Comparison of ENCODE assay signal across 8 cellular contexts in genomic region chr20:44966030-44966961, GRCh38. TPM values are rescaled to one million over a fixed set of nuclear protein-coding genes. Genes with fewer than 3 reads are reported as not detected.
DNase-seq lines count a peak whose midpoint lies in the region; ATAC-seq and TF ChIP-seq lines count a peak whose summit lies in the region.

STK4 (plus strand) TSS chr20:44966512; CDS start chr20:44966569, 57 bp downstream.

- H3K27me3 ChIP-seq in SK-N-SH (ENCODE audit: insufficient read depth) (no peaks in the 10 kb centered on the region), osteoblast (ENCODE audit: insufficient read depth, low read length) (no peaks in the 10 kb centered on the region), thoracic aorta (replicated peaks; ENCODE audit: insufficient read depth) (no peaks in the 10 kb centered on the region)

- H3K9me3 Mint-ChIP-seq in activated naive CD4-positive, alpha-beta T cell treated with anti-CD3 and anti-CD28 coated beads, Interleukin-2, amount 50 U/mL, for 24 hours = no peaks in the 10 kb centered on the region

- peak within 1 kb of the TSS; percentile 84 for H3K4me2 ChIP-seq in SK-N-SH
- peak within 1 kb of the TSS; percentile 96 for H3K4me2 ChIP-seq in osteoblast (ENCODE audit: insufficient read depth, low read length)

- H3F3A ChIP-seq in SK-N-SH (replicated peaks; ENCODE audit: insufficient read depth) = peaks cover 13% of the 10 kb centered on the region

- DNase-seq in GM10248 (ENCODE audit: extremely low spot score) (peak; percentile 90), NCI-H1048 (lab: John Stamatoyannopoulos, UW) (peak; percentile 87), SK-N-SH (peak; percentile 97), glomerular endothelial cell (ENCODE audit: extremely low read depth, low read depth, low spot score) (no peak), osteoblast (ENCODE audit: insufficient read length, low spot score, missing footprints) (peak; percentile 95), thoracic aorta (ENCODE audit: low spot score) (peak; percentile 62)

- CTCF ChIA-PET in GM10248 (lab: Yijun Ruan, JAX) (interaction anchor here (0.8 to 2.9 kb wide), 9 partner anchors 13 to 145 kb away, joined by 3 to 11 read pairs (median 4); no protein-coding TSS in a partner anchor), SK-N-SH (lab: Yijun Ruan, JAX) (interaction anchor here (1.0 to 1.9 kb wide), 6 partner anchors 12 to 283 kb away, joined by 3 to 6 read pairs (median 3); no protein-coding TSS in a partner anchor)

- peak within 1 kb of the TSS; percentile 84 for H3K9ac ChIP-seq in SK-N-SH

- H3K27ac Mint-ChIP-seq in activated naive CD4-positive, alpha-beta T cell treated with anti-CD3 and anti-CD28 coated beads, Interleukin-2, amount 50 U/mL, for 24 hours = peak within 1 kb of the TSS; percentile 100

- peaks cover 62% of the 10 kb centered on the region for H3K4me1 Mint-ChIP-seq in activated naive CD4-positive, alpha-beta T cell treated with anti-CD3 and anti-CD28 coated beads, Interleukin-2, amount 50 U/mL, for 24 hours

- H3K9me2 ChIP-seq in SK-N-SH = no peaks in the 10 kb centered on the region

- TF ChIP-seq CTCF in GM10248 (IDR thresholded peaks at IDR 0.05; ENCODE audit: control extremely low read depth, extremely low read depth, low read depth, missing control alignments) (peak; percentile 72), SK-N-SH (IDR thresholded peaks at IDR 0.05) (peak; percentile 61), osteoblast (IDR thresholded peaks at IDR 0.05; ENCODE audit: extremely low read depth, low read depth, low read length) (peak; percentile 40), thoracic aorta (IDR thresholded peaks at IDR 0.05) (peak; percentile 37)

- no peaks in the 10 kb centered on the region for H3K9me3 ChIP-seq in SK-N-SH
- H3K9me3 ChIP-seq in osteoblast (ENCODE audit: low read depth, low read length) = no peaks in the 10 kb centered on the region
- no peaks in the 10 kb centered on the region for H3K9me3 ChIP-seq in thoracic aorta

- no peaks in the 10 kb centered on the region for H3K27me3 Mint-ChIP-seq in activated naive CD4-positive, alpha-beta T cell treated with anti-CD3 and anti-CD28 coated beads, Interleukin-2, amount 50 U/mL, for 24 hours

- WGBS in SK-N-SH (ENCODE audit: low lambda C conversion rate) = 3% methylated on average over 46 of the region's 68 CpGs

- H3K36me3 Mint-ChIP-seq in activated naive CD4-positive, alpha-beta T cell treated with anti-CD3 and anti-CD28 coated beads, Interleukin-2, amount 50 U/mL, for 24 hours = peaks cover 22% of the 10 kb centered on the region

- H4K20me1 ChIP-seq in SK-N-SH (ENCODE audit: insufficient read depth) (peaks cover 14% of the 10 kb centered on the region; the same call in 1 of the 2 replicates), osteoblast (ENCODE audit: insufficient read depth, low read length) (peaks cover 7% of the 10 kb centered on the region)

- peak in 1 of 2 experiments; percentile 12; a peak in 1 of 4 replicates for TF ChIP-seq EP300 in SK-N-SH (IDR thresholded peaks at IDR 0.05; ENCODE audit: borderline replicate concordance in 1 of 2, low read depth in 1 of 2, low read length in 1 of 2)

- H3K27ac ChIP-seq in SK-N-SH (ENCODE audit: low read depth in 2 of 2, low read length in 1 of 2) (peak within 1 kb of the TSS; percentile 46 to 78; a peak in 3 of 4 replicates), osteoblast (ENCODE audit: low read depth, low read length) (peak within 1 kb of the TSS; percentile 83), thoracic aorta (peak within 1 kb of the TSS; percentile 78 to 79)

- H3K4me3 ChIP-seq in SK-N-SH (ENCODE audit: low read depth in 2 of 2, low read length in 1 of 2) (peak within 1 kb of the TSS; percentile 66 to 97), osteoblast (ENCODE audit: insufficient read depth, low read length) (peak within 1 kb of the TSS; percentile 93), thoracic aorta (peak within 1 kb of the TSS; percentile 92)

- no peak; the same call in 1 of the 2 replicates for TF ChIP-seq RAD21 in SK-N-SH (IDR thresholded peaks at IDR 0.05; ENCODE audit: low read length)

- H3K36me3 ChIP-seq in SK-N-SH (replicated peaks in 1 of 2; ENCODE audit: control insufficient read depth in 1 of 2, insufficient read depth in 2 of 2, low read length in 1 of 2) = peaks cover 0 to 3% of the 10 kb centered on the region in 2 experiments
- H3K36me3 ChIP-seq in osteoblast (ENCODE audit: insufficient read depth, low read length) = no peaks in the 10 kb centered on the region
- no peaks in the 10 kb centered on the region for H3K36me3 ChIP-seq in thoracic aorta

- ATAC-seq in HG02571 (IDR thresholded peaks at IDR 0.05; ENCODE audit: unreplicated experiment) (peak; percentile 66), thoracic aorta (ENCODE audit: insufficient number of reproducible peaks, low FRiP score, low read depth) (peak; percentile 95)

- peak within 1 kb of the TSS; percentile 95 for H3K4me3 Mint-ChIP-seq in activated naive CD4-positive, alpha-beta T cell treated with anti-CD3 and anti-CD28 coated beads, Interleukin-2, amount 50 U/mL, for 24 hours

- H2AFZ ChIP-seq in SK-N-SH (ENCODE audit: low read depth) (peak within 1 kb of the TSS; percentile 93), osteoblast (ENCODE audit: low read length) (peak within 1 kb of the TSS; percentile 96)

- peaks cover 25% of the 10 kb centered on the region in 2 experiments; a peak in 3 of 4 replicates for H3K4me1 ChIP-seq in SK-N-SH (ENCODE audit: control insufficient read depth in 1 of 2, insufficient read depth in 2 of 2, low read depth in 1 of 2, low read length in 1 of 2)
- peaks cover 25% of the 10 kb centered on the region for H3K4me1 ChIP-seq in osteoblast (ENCODE audit: insufficient read depth, low read length)
- peaks cover 0 to 36% of the 10 kb centered on the region in 2 donors for H3K4me1 ChIP-seq in thoracic aorta (ENCODE audit: control insufficient read depth in 1 of 2, low read depth in 2 of 2)

- H3K79me2 ChIP-seq in SK-N-SH (ENCODE audit: insufficient read depth) = peaks cover 50% of the 10 kb centered on the region
- H3K79me2 ChIP-seq in osteoblast (ENCODE audit: insufficient read depth, low read length) = peaks cover 50% of the 10 kb centered on the region

- POLR2A ChIA-PET in GM10248 (lab: Yijun Ruan, JAX) (no interaction called here), SK-N-SH (lab: Yijun Ruan, JAX) (no interaction called here)

TF ChIP-seq in SK-N-SH, 30 proteins besides CTCF, POLR2A, EP300 and RAD21 (continues in another document):
- TF ChIP-seq PBX3 (IDR thresholded peaks at IDR 0.05) = no peak
- peak; percentile 60 for TF ChIP-seq TAF1 (IDR thresholded peaks at IDR 0.05; ENCODE audit: borderline replicate concordance, low read depth, low read length)
- no peak for TF ChIP-seq EZH2phosphoT487 (IDR thresholded peaks at IDR 0.05; ENCODE audit: borderline replicate concordance, low read depth)
- TF ChIP-seq GABPA (IDR thresholded peaks at IDR 0.05; ENCODE audit: low read depth) = peak; percentile 87
- TF ChIP-seq SIN3A (IDR thresholded peaks at IDR 0.05; ENCODE audit: borderline replicate concordance, low read depth, low read length) = 0 out of 2 replicates have a peak, but pooled peaks have one; percentile 66
- TF ChIP-seq ELF1 (IDR thresholded peaks at IDR 0.05) = peak; percentile 97
- no peak for TF ChIP-seq FOXM1 (IDR thresholded peaks at IDR 0.05; ENCODE audit: low read depth)
- no peak for TF ChIP-seq FOSL2 (IDR thresholded peaks at IDR 0.05; ENCODE audit: borderline replicate concordance, low read depth)
- TF ChIP-seq CHD2 (IDR thresholded peaks at IDR 0.05; ENCODE audit: low read length, partially characterized antibody) = no peak
- TF ChIP-seq JUND (IDR thresholded peaks at IDR 0.05) = no peak
- TF ChIP-seq POLR2AphosphoS5 (IDR thresholded peaks at IDR 0.05; ENCODE audit: low read depth, low read length) = peak; percentile 88
- TF ChIP-seq MAX (IDR thresholded peaks at IDR 0.05; ENCODE audit: low read depth) = peak; percentile 89
- TF ChIP-seq MEF2A (IDR thresholded peaks at IDR 0.05; ENCODE audit: borderline replicate concordance, low read depth) = no peak
- peak; percentile 71 for TF ChIP-seq USF2 (IDR thresholded peaks at IDR 0.05; ENCODE audit: borderline replicate concordance, low read depth, low read length)
- peak; percentile 96 for TF ChIP-seq USF1 (IDR thresholded peaks at IDR 0.05; ENCODE audit: borderline replicate concordance, low read depth)

RNA-seq across cellular contexts. Expression of gene STK4, which starts in this region (rescaled TPM):
- polyA plus RNA-seq in SK-N-SH (2012; rRNA removed) = 11.4 and 17.2 TPM in 2 replicates
- polyA plus RNA-seq in SK-N-SH (2012; cell fraction: cytosol; rRNA removed) = 14.5 and 16.3 TPM in 2 replicates
- polyA plus RNA-seq in SK-N-SH (2012; cell fraction: nucleus; rRNA removed) = 15.2 and 23.4 TPM in 2 replicates
- 14.0 and 20.9 TPM in 2 replicates for total RNA-seq in glomerular endothelial cell
- total RNA-seq in osteoblast = 33.3 and 33.7 TPM in 2 replicates
- total RNA-seq in thoracic aorta = 10 to 100 TPM; 30.3 to 47.9 TPM
